ENCODE assay signal across 1 cellular context in the genomic region with DNA sequence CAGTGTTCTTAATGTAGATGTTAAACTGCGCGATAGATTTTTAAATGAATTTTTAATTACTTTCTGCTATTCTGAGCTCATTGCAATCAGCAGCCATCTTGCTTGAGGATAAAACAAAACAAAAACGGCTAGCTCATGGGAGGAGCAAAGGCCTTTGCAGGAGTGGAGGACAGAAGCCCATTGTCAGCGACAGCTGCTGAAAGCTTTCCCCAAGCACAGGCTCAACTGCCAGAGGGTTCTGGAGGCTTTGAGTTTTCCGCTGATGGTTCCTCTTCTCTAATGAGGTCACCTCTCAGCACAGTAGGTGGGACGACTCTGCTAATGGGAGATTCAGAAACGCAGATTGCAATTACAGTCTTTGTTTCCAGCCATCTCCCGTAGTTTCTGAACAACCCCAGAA.
A peak's percentile ranks its signal among the peaks of the same experiment; 100 is the strongest.
TF ChIP-seq lines count a peak whose summit lies in the region.

No MANE protein-coding gene starts in this region.

TF ChIP-seq in H1, 55 proteins besides CTCF, POLR2A, EP300 and RAD21:
- TF ChIP-seq RBBP5 (IDR thresholded peaks at IDR 0.05; ENCODE audit: borderline replicate concordance, low read depth, low read length) (no peak), YY1 (IDR thresholded peaks at IDR 0.05; ENCODE audit: low read depth, low read length) (0 out of 2 replicates have a peak, but pooled peaks have one; percentile 25)
